Comparison of ENCODE assay signal across 8 cellular contexts in genomic region chr14:35814371-35815005, GRCh38. TPM values are rescaled to one million over a fixed set of nuclear protein-coding genes. Genes with fewer than 3 reads are reported as not detected.
DNase-seq lines count a peak whose midpoint lies in the region; ATAC-seq, FAIRE-seq and TF ChIP-seq lines count a peak whose summit lies in the region.

No MANE protein-coding gene starts in this region.

- peak; percentile 73 for FAIRE-seq in GM12892 (lab: Jason Lieb, UNC)

- H3K9me3 Mint-ChIP-seq in activated CD8-positive, alpha-beta T cell treated with anti-CD3 and anti-CD28 coated beads, Interleukin-2, amount 10 ng/mL, durations not matched to agents 7 days and 5 days (ENCODE audit: insufficient read depth): no peaks in the 10 kb centered on the region
- no peaks in the 10 kb centered on the region for H3K9me3 Mint-ChIP-seq in neural progenitor cell

- H3K27me3 ChIP-seq in neural progenitor cell (no peaks in the 10 kb centered on the region), tibial artery (no peaks in the 10 kb centered on the region)

- CTCF ChIA-PET in activated CD8-positive, alpha-beta T cell treated with anti-CD3 and anti-CD28 coated beads, Interleukin-2, amount 10 ng/mL, durations not matched to agents 7 days and 5 days (lab: Charles Lee): interaction anchor here (0.6 to 1.8 kb wide), 5 partner anchors 9 to 675 kb away, joined by 4 to 11 read pairs (median 5); partner anchors contain the start of gene BRMS1L

- H3K27me3 Mint-ChIP-seq in activated CD8-positive, alpha-beta T cell treated with anti-CD3 and anti-CD28 coated beads, Interleukin-2, amount 10 ng/mL, durations not matched to agents 7 days and 5 days (ENCODE audit: low read depth): peaks cover 2% of the 10 kb centered on the region
- H3K27me3 Mint-ChIP-seq in neural progenitor cell (ENCODE audit: insufficient read depth, low read depth): no peaks in the 10 kb centered on the region

- no peak overlapping the region for H3K4me2 ChIP-seq in neural progenitor cell

- peaks cover 3% of the 10 kb centered on the region for H3F3A ChIP-seq in neural progenitor cell (ENCODE audit: low read depth)

- H3K9me3 ChIP-seq in neural progenitor cell (ENCODE audit: low read depth) (no peaks in the 10 kb centered on the region), tibial artery (no peaks in the 10 kb centered on the region)

- no peaks in the 10 kb centered on the region for H3K79me2 ChIP-seq in neural progenitor cell (ENCODE audit: low read depth)

- ATAC-seq in HG03097 (IDR thresholded peaks at IDR 0.05; ENCODE audit: low FRiP score, unreplicated experiment) (peak; percentile 55), esophagus mucosa (peak; percentile 43)
- peak; percentile 91 for ATAC-seq in activated CD8-positive, alpha-beta T cell treated with anti-CD3 and anti-CD28 coated beads, Interleukin-2, amount 10 ng/mL, durations not matched to agents 7 days and 5 days

- no peak overlapping the region for H3K27ac Mint-ChIP-seq in activated CD8-positive, alpha-beta T cell treated with anti-CD3 and anti-CD28 coated beads, Interleukin-2, amount 10 ng/mL, durations not matched to agents 7 days and 5 days
- no peak overlapping the region for H3K27ac Mint-ChIP-seq in neural progenitor cell

- TF ChIP-seq POLR2A in GM12892 (IDR thresholded peaks at IDR 0.05; ENCODE audit: low read depth, low read length): no peak

- DNase-seq in GM12892 (ENCODE audit: insufficient read length) (no peak), NCI-H69 (lab: John Stamatoyannopoulos, UW) (peak; percentile 82), neural progenitor cell (ENCODE audit: low spot score) (peak; percentile 79), tibial artery (peak in 1 of 2 donors; percentile 60)
- peak; percentile 88 for DNase-seq in activated CD8-positive, alpha-beta T cell treated with anti-CD3 and anti-CD28 coated beads, Interleukin-2, amount 10 ng/mL, durations not matched to agents 7 days and 5 days

- H3K36me3 Mint-ChIP-seq in activated CD8-positive, alpha-beta T cell treated with anti-CD3 and anti-CD28 coated beads, Interleukin-2, amount 10 ng/mL, durations not matched to agents 7 days and 5 days (ENCODE audit: low read depth): no peaks in the 10 kb centered on the region
- no peaks in the 10 kb centered on the region for H3K36me3 Mint-ChIP-seq in neural progenitor cell

- no peak overlapping the region for H3K27ac ChIP-seq in 22Rv1
- H3K27ac ChIP-seq in neural progenitor cell: no peak overlapping the region
- H3K27ac ChIP-seq in tibial artery: no peak overlapping the region

- H3K4me1 ChIP-seq in neural progenitor cell (no peaks in the 10 kb centered on the region), tibial artery (no peaks in the 10 kb centered on the region)

- H2AFZ ChIP-seq in neural progenitor cell (replicated peaks): no peak overlapping the region

- no peaks in the 10 kb centered on the region for H4K20me1 ChIP-seq in neural progenitor cell (ENCODE audit: low read depth)

- POLR2A ChIA-PET in activated CD8-positive, alpha-beta T cell treated with anti-CD3 and anti-CD28 coated beads, Interleukin-2, amount 10 ng/mL, durations not matched to agents 7 days and 5 days (lab: Charles Lee): interaction anchor here (0.5 kb wide), 1 partner anchor 376 kb away, joined by 3 read pairs; no protein-coding TSS in a partner anchor

- no peaks in the 10 kb centered on the region for H3K36me3 ChIP-seq in neural progenitor cell
- H3K36me3 ChIP-seq in tibial artery: no peaks in the 10 kb centered on the region

- TF ChIP-seq CTCF in 22Rv1 (IDR thresholded peaks at IDR 0.05) (peak; percentile 92), neural progenitor cell (IDR thresholded peaks at IDR 0.05) (peak; percentile 85), tibial artery (IDR thresholded peaks at IDR 0.05) (peak; percentile 38 to 59)

- H3K4me3 ChIP-seq in neural progenitor cell (no peak overlapping the region), tibial artery (no peak overlapping the region)

- H3K4me3 Mint-ChIP-seq in activated CD8-positive, alpha-beta T cell treated with anti-CD3 and anti-CD28 coated beads, Interleukin-2, amount 10 ng/mL, durations not matched to agents 7 days and 5 days: no peak overlapping the region
- no peak overlapping the region for H3K4me3 Mint-ChIP-seq in neural progenitor cell

- no peak overlapping the region for H3K9ac ChIP-seq in neural progenitor cell

- intact Hi-C loops in tibial artery (cut with DNase I; ENCODE audit: low total_unique reads): no loop called here

- peaks cover 4% of the 10 kb centered on the region for H3K4me1 Mint-ChIP-seq in activated CD8-positive, alpha-beta T cell treated with anti-CD3 and anti-CD28 coated beads, Interleukin-2, amount 10 ng/mL, durations not matched to agents 7 days and 5 days (ENCODE audit: low read depth)
- H3K4me1 Mint-ChIP-seq in neural progenitor cell: no peaks in the 10 kb centered on the region

RNA-seq across cellular contexts. Expression of gene RALGAPA1, which starts 5.4 kb away (rescaled TPM):
- polyA plus RNA-seq in GM12892 (2012; ENCODE audit: missing spikeins): 11.2 TPM
- 10 to 100 TPM; 29.5 to 31.7 TPM for total RNA-seq in activated CD8-positive, alpha-beta T cell treated with anti-CD3 and anti-CD28 coated beads, Interleukin-2, amount 10 ng/mL, durations not matched to agents 7 days and 5 days
- total RNA-seq in esophagus mucosa (41.8 TPM), neural progenitor cell (ENCODE audit: low replicate concordance) (20.2 and 31.7 TPM in 2 replicates)

RNA-seq across cellular contexts. Expression of gene BRMS1L, which starts 11.7 kb away (rescaled TPM):
- polyA plus RNA-seq in GM12892 (2012; ENCODE audit: missing spikeins): 8.7 TPM
- total RNA-seq in activated CD8-positive, alpha-beta T cell treated with anti-CD3 and anti-CD28 coated beads, Interleukin-2, amount 10 ng/mL, durations not matched to agents 7 days and 5 days: 1 to 10 TPM; 5.1 to 5.5 TPM
- 6.9 TPM for total RNA-seq in esophagus mucosa
- total RNA-seq in neural progenitor cell (ENCODE audit: low replicate concordance): 12.0 and 14.3 TPM in 2 replicates
